Comparison of ENCODE assay signal across 19 cellular contexts in genomic region chr2:71714601-71715240, GRCh38.
"Had no signal": no experiment of that assay in that cellular context is flagged by ENCODE, and none has a peak within 500 bp of the region (broad histone marks: within the 10 kb centered on the region; RNA-seq: fewer than 3 reads in every experiment).

No MANE protein-coding gene starts in this region.

- H2AFZ ChIP-seq: parathyroid adenoma had no signal

- H3K27me3 ChIP-seq: colonic mucosa, dorsolateral prefrontal cortex, heart left ventricle, spleen, transverse colon, uterus had no signal

- H3K4me1 ChIP-seq: colonic mucosa, parathyroid adenoma, uterus had no signal

- H3K79me2 ChIP-seq: parathyroid adenoma had no signal

- H3K9me3 ChIP-seq: colonic mucosa, heart left ventricle, spleen, transverse colon, uterus had no signal

- DNase-seq: activated B cell treated with CpG ODN at 0.5 μM for 24 hours; activated CD4-positive, alpha-beta T cell treated with anti-CD3 and anti-CD28 coated beads, Interleukin-2, amount 50 U/mL, for 1 hour; activated CD8-positive, alpha-beta T cell treated with anti-CD3 and anti-CD28 coated beads for 36 hours; activated naive CD8-positive, alpha-beta T cell treated with anti-CD3 and anti-CD28 coated beads, Interleukin-2, amount 50 U/mL, for 24 hours; activated T-cell treated with anti-CD3 and anti-CD28 coated beads, Interleukin-2, amount 50 U/mL, for 48 hours; colonic mucosa; dorsolateral prefrontal cortex; effector memory CD8-positive, alpha-beta T cell; heart left ventricle; naive thymus-derived CD8-positive, alpha-beta T cell; nucleus accumbens; spleen; stimulated activated naive CD4-positive, alpha-beta T cell treated with Interleukin-2 at 50 U/mL for 16 hours; T-helper 17 cell; T1000; transverse colon; uterus had no signal

- H3K27ac ChIP-seq: colonic mucosa, dorsolateral prefrontal cortex, parathyroid adenoma, transverse colon, uterus had no signal

- H3K4me3 ChIP-seq: colonic mucosa, dorsolateral prefrontal cortex, heart left ventricle, spleen, transverse colon, uterus had no signal

- FAIRE-seq: bronchial epithelial cell had no signal

- H3K36me3 ChIP-seq: colonic mucosa, heart left ventricle, spleen, transverse colon, uterus had no signal
